ENCODE assay signal across 24 cellular contexts in the genomic region with DNA sequence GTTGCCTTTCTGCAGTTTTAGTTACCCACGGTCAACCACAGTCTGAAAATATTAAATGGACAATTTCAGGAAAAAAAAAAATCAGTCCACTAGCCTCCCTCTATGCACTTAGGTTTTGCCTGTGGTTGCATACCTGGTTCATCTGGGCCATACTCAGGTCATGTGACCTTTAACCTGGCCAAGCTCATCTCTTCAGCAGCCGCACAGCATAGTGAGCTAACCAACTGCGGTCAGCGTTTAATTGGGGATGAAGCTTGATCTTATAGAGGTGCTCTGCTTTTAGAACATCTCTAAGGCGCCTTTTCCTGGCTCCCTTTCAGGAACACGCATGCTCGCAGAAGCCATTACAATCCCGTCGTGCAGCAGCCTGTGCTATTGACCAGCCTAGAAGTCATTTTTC.
"Had no signal": no experiment of that assay in that cellular context is flagged by ENCODE, and none has a peak within 500 bp of the region (broad histone marks: within the 10 kb centered on the region; RNA-seq: fewer than 3 reads in every experiment).

No MANE protein-coding gene starts in this region.

- DNase-seq: activated CD4-positive, alpha-beta memory T cell treated with anti-CD3 and anti-CD28 coated beads, Interleukin-2, amount 10 ng/mL, durations not matched to agents 7 days and 5 days; activated CD4-positive, alpha-beta T cell treated with anti-CD3 and anti-CD28 coated beads for 36 hours; activated CD4-positive, alpha-beta T cell treated with anti-CD3 and anti-CD28 coated beads, Interleukin-2, amount 50 U/mL, for 1 hour; activated CD4-positive, CD25-positive, alpha-beta regulatory T cell; activated CD8-positive, alpha-beta memory T cell treated with anti-CD3 and anti-CD28 coated beads, Interleukin-2, amount 50 U/mL, for 48 hours; activated naive CD4-positive, alpha-beta T cell treated with anti-CD3 and anti-CD28 coated beads, Interleukin-2, amount 50 U/mL, for 16 hours; activated naive CD8-positive, alpha-beta T cell treated with anti-CD3 and anti-CD28 coated beads, Interleukin-2, amount 10 ng/mL, durations not matched to agents 7 days and 5 days; activated T-cell treated with anti-CD3 and anti-CD28 coated beads, Interleukin-2, amount 50 U/mL, for 1 hour; adrenal gland; anterior cingulate cortex; colonic mucosa; Karpas-422; NCI-H1105 treated with DMSO at 0.1 percent for 48 hours; NCI-H1436 treated with DMSO at 0.1 percent for 48 hours; NCI-H187; NCI-H2081 treated with DMSO at 0.1 percent for 48 hours; NCI-H2171; NCI-H226; NCI-H526; NCI-H82; Peyer's patch; SIG-M5; T-helper 2 cell had no signal

- H3K4me1 ChIP-seq: adrenal gland, colonic mucosa, Peyer's patch had no signal

- ATAC-seq: activated CD4-positive, alpha-beta T cell treated with anti-CD3 and anti-CD28 coated beads for 36 hours had no signal

- H3K4me3 ChIP-seq: adrenal gland, colonic mucosa, Peyer's patch had no signal

- H3K27ac ChIP-seq: adrenal gland, colonic mucosa, Peyer's patch, VCaP had no signal

- H3K9me3 ChIP-seq: adrenal gland, colonic mucosa, Peyer's patch had no signal

- H3K36me3 ChIP-seq: adrenal gland, colonic mucosa, Peyer's patch had no signal

- H3K27me3 ChIP-seq: adrenal gland, colonic mucosa, Peyer's patch had no signal
